ENCODE assay signal across 21 cellular contexts in genomic region chr1:221644176-221644510, GRCh38.
DNase-seq lines count a peak whose midpoint lies in the region; ATAC-seq and TF ChIP-seq lines count a peak whose summit lies in the region.
"Had no signal": no experiment of that assay in that cellular context is flagged by ENCODE, and none has a peak within 500 bp of the region (broad histone marks: within the 10 kb centered on the region; RNA-seq: fewer than 3 reads in every experiment).

No MANE protein-coding gene starts in this region.

- no peak overlapping the region for H3K4me2 ChIP-seq in trophoblast cell (ENCODE audit: low read length)
- H3K4me2 ChIP-seq: hepatocyte had no signal

- peak; percentile 17 for ATAC-seq in GM18873 (IDR thresholded peaks at IDR 0.05; ENCODE audit: low FRiP score, unreplicated experiment)
- ATAC-seq in GM21526 (IDR thresholded peaks at IDR 0.05; ENCODE audit: low FRiP score, unreplicated experiment): peak; percentile 24
- ATAC-seq in HG03039 (IDR thresholded peaks at IDR 0.05; ENCODE audit: unreplicated experiment): peak; percentile 16
- no peak for ATAC-seq in natural killer cell treated with Interleukin-12 subunit alpha and Interleukin-12 subunit beta and Interleukin-15 and Interleukin-18, amount 100 ng/mL, for 72 hours
- ATAC-seq: HCT116 had no signal

- no peaks in the 10 kb centered on the region for H3K36me3 Mint-ChIP-seq in glutamatergic neuron (ENCODE audit: unreplicated experiment)
- H3K36me3 Mint-ChIP-seq in natural killer cell treated with Interleukin-12 subunit alpha and Interleukin-12 subunit beta and Interleukin-15 and Interleukin-18, amount 100 ng/mL, for 72 hours: no peaks in the 10 kb centered on the region
- H3K36me3 Mint-ChIP-seq: brain, type B pancreatic cell, WTC11 had no signal

- H4K91ac ChIP-seq in trophoblast cell (ENCODE audit: low read depth, low read length): no peak overlapping the region

- H3K23ac ChIP-seq in trophoblast cell (ENCODE audit: low read length): no peak overlapping the region

- no peak overlapping the region for H4K8ac ChIP-seq in trophoblast cell (ENCODE audit: low read depth, low read length)

- no peak overlapping the region for H2BK5ac ChIP-seq in trophoblast cell (ENCODE audit: low read depth, low read length, poor library complexity)

- H3K18ac ChIP-seq in trophoblast cell (ENCODE audit: low read length): no peak overlapping the region

- no peak overlapping the region for H4K12ac ChIP-seq in trophoblast cell (ENCODE audit: low read depth, low read length)

- no peak overlapping the region for H2AFZ ChIP-seq in trophoblast cell (ENCODE audit: insufficient read depth, low read length, poor library complexity)
- H2AFZ ChIP-seq: hepatocyte had no signal

- H3K9me3 Mint-ChIP-seq in glutamatergic neuron (ENCODE audit: unreplicated experiment): no peaks in the 10 kb centered on the region
- H3K9me3 Mint-ChIP-seq in natural killer cell treated with Interleukin-12 subunit alpha and Interleukin-12 subunit beta and Interleukin-15 and Interleukin-18, amount 100 ng/mL, for 72 hours: no peaks in the 10 kb centered on the region
- H3K9me3 Mint-ChIP-seq: activated naive CD4-positive, alpha-beta T cell treated with anti-CD3 and anti-CD28 coated beads for 36 hours; type B pancreatic cell had no signal

- H3K4me1 Mint-ChIP-seq in glutamatergic neuron (ENCODE audit: low read depth, unreplicated experiment): no peaks in the 10 kb centered on the region
- H3K4me1 Mint-ChIP-seq in natural killer cell treated with Interleukin-12 subunit alpha and Interleukin-12 subunit beta and Interleukin-15 and Interleukin-18, amount 100 ng/mL, for 72 hours (ENCODE audit: low read depth in 2 of 2): peaks cover 12 to 17% of the 10 kb centered on the region in 2 donors

- no peak overlapping the region for H3K27ac ChIP-seq in trophoblast cell (ENCODE audit: low read depth, low read length)
- H3K27ac ChIP-seq: hepatocyte had no signal

- no peak overlapping the region for H2BK120ac ChIP-seq in trophoblast cell (ENCODE audit: insufficient read depth, low read length, poor library complexity)

- no peak overlapping the region for H2AK5ac ChIP-seq in trophoblast cell (ENCODE audit: low read length)

- H3K4ac ChIP-seq in trophoblast cell (ENCODE audit: low read depth, low read length): no peak overlapping the region

- H3K4me3 ChIP-seq in H7 (ENCODE audit: insufficient read depth, low read depth, low read length): no peak overlapping the region
- no peak overlapping the region for H3K4me3 ChIP-seq in trophoblast cell (ENCODE audit: low read depth, low read length)
- H3K4me3 ChIP-seq: hepatocyte had no signal

- H3K4me1 ChIP-seq in trophoblast cell (ENCODE audit: control insufficient read depth in 1 of 2, insufficient read depth in 2 of 2, low read length in 2 of 2): no peaks in the 10 kb centered on the region

- H3K36me3 ChIP-seq in H7 (replicated peaks; ENCODE audit: control insufficient read depth, insufficient read depth, low read length) (no peaks in the 10 kb centered on the region), trophoblast cell (ENCODE audit: control insufficient read depth in 1 of 2, insufficient read depth in 2 of 2, low read length in 2 of 2) (no peaks in the 10 kb centered on the region)

- H3K9me3 ChIP-seq in trophoblast cell (ENCODE audit: insufficient read depth, low read depth, low read length): no peaks in the 10 kb centered on the region

- no peaks in the 10 kb centered on the region for H3K79me1 ChIP-seq in trophoblast cell (ENCODE audit: low read length)

- H3K9ac ChIP-seq in trophoblast cell (ENCODE audit: low read length): no peak overlapping the region

- DNase-seq in medulla oblongata (ENCODE audit: extremely low spot score): peak; percentile 9
- no peak for DNase-seq in H7
- no peak for DNase-seq in glutamatergic neuron
- DNase-seq in natural killer cell treated with Interleukin-12 subunit alpha and Interleukin-12 subunit beta and Interleukin-15 and Interleukin-18, amount 100 ng/mL, for 72 hours (ENCODE audit: low spot score): no peak
- DNase-seq in trophoblast cell: no peak
- DNase-seq: activated naive CD4-positive, alpha-beta T cell treated with anti-CD3 and anti-CD28 coated beads for 36 hours; GF-D8; IMR-90; midbrain; NCI-H2081 treated with DMSO at 0.1 percent for 48 hours; NCI-H748 treated with DMSO at 0.1 percent for 48 hours; occipital lobe; stimulated activated CD4-positive, alpha-beta T cell treated with anti-CD3 and anti-CD28 coated beads, Interleukin-4, amount 100 ng/mL, for 4 hours had no signal

- H3K27me3 Mint-ChIP-seq in glutamatergic neuron (ENCODE audit: unreplicated experiment): no peaks in the 10 kb centered on the region
- no peaks in the 10 kb centered on the region for H3K27me3 Mint-ChIP-seq in natural killer cell treated with Interleukin-12 subunit alpha and Interleukin-12 subunit beta and Interleukin-15 and Interleukin-18, amount 100 ng/mL, for 72 hours

- H3K79me2 ChIP-seq in trophoblast cell (ENCODE audit: control insufficient read depth, insufficient read depth, low read length, poor library complexity): no peaks in the 10 kb centered on the region
- H3K79me2 ChIP-seq: hepatocyte had no signal

- H3K27ac Mint-ChIP-seq in glutamatergic neuron (ENCODE audit: unreplicated experiment): no peak overlapping the region
- H3K27ac Mint-ChIP-seq in natural killer cell treated with Interleukin-12 subunit alpha and Interleukin-12 subunit beta and Interleukin-15 and Interleukin-18, amount 100 ng/mL, for 72 hours: peak overlapping the region in 1 of 2 donors; percentile 39
- H3K27ac Mint-ChIP-seq: activated naive CD4-positive, alpha-beta T cell treated with anti-CD3 and anti-CD28 coated beads for 36 hours; type B pancreatic cell; WTC11 had no signal

- no peak overlapping the region for H2BK12ac ChIP-seq in trophoblast cell (ENCODE audit: low read length)

- TF ChIP-seq CTCF in glutamatergic neuron (IDR thresholded peaks at IDR 0.05; ENCODE audit: partially characterized antibody, unreplicated experiment): no peak

- WGBS in trophoblast cell (ENCODE audit: extremely low coverage, insufficient coverage, insufficient read length): no CpG with 5 or more reads among the region's 3 CpGs

- H3K14ac ChIP-seq in trophoblast cell (ENCODE audit: low read length): no peak overlapping the region

- H3K27me3 ChIP-seq in H7 (ENCODE audit: control insufficient read depth, insufficient read depth, low read length): no peaks in the 10 kb centered on the region
- H3K27me3 ChIP-seq in trophoblast cell (ENCODE audit: insufficient read depth, low read length): no peaks in the 10 kb centered on the region
- H3K27me3 ChIP-seq: hepatocyte had no signal

- no peak overlapping the region for H3K4me3 Mint-ChIP-seq in glutamatergic neuron (ENCODE audit: unreplicated experiment)
- H3K4me3 Mint-ChIP-seq in natural killer cell treated with Interleukin-12 subunit alpha and Interleukin-12 subunit beta and Interleukin-15 and Interleukin-18, amount 100 ng/mL, for 72 hours: no peak overlapping the region
- H3K4me3 Mint-ChIP-seq: activated naive CD4-positive, alpha-beta T cell treated with anti-CD3 and anti-CD28 coated beads for 36 hours; brain; type B pancreatic cell; WTC11 had no signal

Comparison
In these comparisons a context has a peak if more than half of its experiments do, and no peak if none do; other contexts are left out.
1. ATAC-seq: peak in GM18873 (single experiment), GM21526 (single experiment) and HG03039 (single experiment); none in natural killer cell treated with Interleukin-12 subunit alpha and Interleukin-12 subunit beta and Interleukin-15 and Interleukin-18, amount 100 ng/mL, for 72 hours (0 of 2).